14 cellular contexts compared by ENCODE assay signal in genomic region chr3:13283877-13284264, GRCh38.
DNase-seq lines count a peak whose midpoint lies in the region; ATAC-seq and TF ChIP-seq lines count a peak whose summit lies in the region.
"Had no signal": no experiment of that assay in that cellular context is flagged by ENCODE, and none has a peak within 500 bp of the region (broad histone marks: within the 10 kb centered on the region; RNA-seq: fewer than 3 reads in every experiment).

No MANE protein-coding gene starts in this region.

- H2AFZ ChIP-seq in PC-9, result peak overlapping the region; percentile 81; the same call in 1 of the 2 replicates
- H2AFZ ChIP-seq in smooth muscle cell (ENCODE audit: low read depth), result no peak overlapping the region

- WGBS in smooth muscle cell (ENCODE audit: low lambda C conversion rate), result 100% methylated on average over 1 of the region's 1 CpG
- WGBS in aorta, 2 donors, result 96 to 97% methylated on average over 1 of the region's 1 CpG

- peaks cover 55% of the 10 kb centered on the region for H3K27me3 Mint-ChIP-seq in activated T-cell treated with anti-CD3 and anti-CD28 coated beads, Interleukin-2, amount 50 U/mL, for 4 hours (ENCODE audit: low read depth)
- H3K27me3 Mint-ChIP-seq in effector memory CD8-positive, alpha-beta T cell, result peaks cover 74 to 79% of the 10 kb centered on the region in 2 donors

- no peaks in the 10 kb centered on the region for H3K27me3 ChIP-seq in PC-9 (ENCODE audit: insufficient read depth, low read depth)
- peaks cover 3% of the 10 kb centered on the region for H3K27me3 ChIP-seq in smooth muscle cell (ENCODE audit: low read depth)
- no peaks in the 10 kb centered on the region for H3K27me3 ChIP-seq in aorta (ENCODE audit: control insufficient read depth in 1 of 2, insufficient read depth in 2 of 2, low read length in 1 of 2)

- ATAC-seq in activated T-cell treated with anti-CD3 and anti-CD28 coated beads, Interleukin-2, amount 50 U/mL, for 4 hours, result no peak
- no peak for ATAC-seq in effector memory CD8-positive, alpha-beta T cell (replicated peaks)
- ATAC-seq in aorta (ENCODE audit: low FRiP score), result no peak

- H3K27ac ChIP-seq in PC-9 (no peak overlapping the region), smooth muscle cell (ENCODE audit: low read depth) (no peak overlapping the region), aorta (ENCODE audit: low read depth in 1 of 2, low read length in 2 of 2) (no peak overlapping the region)
- H3K27ac ChIP-seq: RWPE1 had no signal

- intact Hi-C loops in PC-9 (cut with micrococcal nuclease; ENCODE audit: unreplicated experiment) (loop anchor here (1.0 to 10.0 kb wide), 3 partner anchors 172 to 371 kb away; no protein-coding TSS in a partner anchor), aorta (cut with DNase I) (no loop called here)

- BruUV-seq in PC-9 (replicated peaks; lab: Mats Ljungman, UMichigan), result no TSS peak

- H3K4me3 ChIP-seq in PC-9 (peak overlapping the region; percentile 59), smooth muscle cell (no peak overlapping the region), aorta (ENCODE audit: low read length in 2 of 2) (no peak overlapping the region)

- peaks cover 8% of the 10 kb centered on the region; the same call in 1 of the 2 replicates for H3F3A ChIP-seq in PC-9 (ENCODE audit: insufficient read depth, low read depth)
- H3F3A ChIP-seq in smooth muscle cell (ENCODE audit: low read depth), result peaks cover 5% of the 10 kb centered on the region

- H3K27ac Mint-ChIP-seq in effector memory CD8-positive, alpha-beta T cell, result no peak overlapping the region

- 0 out of 2 replicates have a peak, but pooled peaks cover 3% of the 10 kb centered on the region for H3K9me3 ChIP-seq in PC-9 (ENCODE audit: insufficient read depth, low read depth)
- peaks cover 5% of the 10 kb centered on the region for H3K9me3 ChIP-seq in smooth muscle cell (replicated peaks; ENCODE audit: low read depth)
- peaks cover 1% of the 10 kb centered on the region for H3K9me3 ChIP-seq in aorta (ENCODE audit: control insufficient read depth, low read length)

- POLR2A ChIA-PET in PC-9 (lab: Charles Lee; ENCODE audit: unreplicated experiment), result interaction anchor here (0.6 kb wide), 1 partner anchor 122 kb away, joined by 4 read pairs; no protein-coding TSS in a partner anchor

- no peaks in the 10 kb centered on the region for H3K36me3 ChIP-seq in PC-9 (ENCODE audit: low read depth)
- no peaks in the 10 kb centered on the region for H3K36me3 ChIP-seq in smooth muscle cell (ENCODE audit: low read depth)
- H3K36me3 ChIP-seq in aorta (ENCODE audit: control insufficient read depth in 1 of 2, insufficient read depth in 2 of 2, low read length in 1 of 2), result no peaks in the 10 kb centered on the region

- peak overlapping the region; percentile 69 for H3K4me3 Mint-ChIP-seq in activated T-cell treated with anti-CD3 and anti-CD28 coated beads, Interleukin-2, amount 50 U/mL, for 4 hours
- peak overlapping the region; percentile 70 to 72 for H3K4me3 Mint-ChIP-seq in effector memory CD8-positive, alpha-beta T cell

- peaks cover 23% of the 10 kb centered on the region for H3K9me3 Mint-ChIP-seq in activated T-cell treated with anti-CD3 and anti-CD28 coated beads, Interleukin-2, amount 50 U/mL, for 4 hours
- peaks cover 8 to 9% of the 10 kb centered on the region in 2 donors for H3K9me3 Mint-ChIP-seq in effector memory CD8-positive, alpha-beta T cell

- no peak for DNase-seq in activated T-cell treated with anti-CD3 and anti-CD28 coated beads, Interleukin-2, amount 50 U/mL, for 4 hours
- DNase-seq in activated T-cell treated with anti-CD3 and anti-CD28 coated beads, Interleukin-2, amount 50 U/mL, for 1 hour, result no peak
- DNase-seq in PC-9, result no peak
- DNase-seq in effector memory CD8-positive, alpha-beta T cell, result no peak
- no peak for DNase-seq in smooth muscle cell (lab: John Stamatoyannopoulos, UW; ENCODE audit: unreplicated experiment)
- no peak for DNase-seq in glomerular visceral epithelial cell (ENCODE audit: extremely low spot score)
- DNase-seq in aorta, result no peak
- DNase-seq in amniotic stem cell (lab: John Stamatoyannopoulos, UW), result no peak
- DNase-seq: ACHN; activated CD4-positive, alpha-beta T cell treated with anti-CD3 and anti-CD28 coated beads, Interleukin-2, amount 50 U/mL, for 48 hours; hippocampal formation; small intestine; T-helper 1 cell had no signal

- CTCF ChIA-PET in PC-9 (lab: Charles Lee), result interaction anchor here (0.6 kb wide), 1 partner anchor 192 kb away, joined by 3 read pairs; no protein-coding TSS in a partner anchor

- H3K9me2 ChIP-seq in PC-9 (ENCODE audit: insufficient read depth), result no peaks in the 10 kb centered on the region

- peaks cover 10% of the 10 kb centered on the region for H3K4me1 ChIP-seq in PC-9 (replicated peaks; ENCODE audit: insufficient read depth)
- peaks cover 3% of the 10 kb centered on the region for H3K4me1 ChIP-seq in smooth muscle cell (ENCODE audit: low read depth)
- no peaks in the 10 kb centered on the region for H3K4me1 ChIP-seq in aorta (ENCODE audit: control insufficient read depth in 1 of 2, insufficient read depth in 2 of 2, low read length in 2 of 2)

- no peaks in the 10 kb centered on the region for H4K20me1 ChIP-seq in PC-9 (ENCODE audit: insufficient read depth)
- no peaks in the 10 kb centered on the region for H4K20me1 ChIP-seq in smooth muscle cell (ENCODE audit: low read depth)

- H3K4me2 ChIP-seq in PC-9 (peak overlapping the region; percentile 81), smooth muscle cell (peak overlapping the region; percentile 86)

- no peak overlapping the region for H3K9ac ChIP-seq in smooth muscle cell (ENCODE audit: low read depth)

- H3K36me3 Mint-ChIP-seq in activated T-cell treated with anti-CD3 and anti-CD28 coated beads, Interleukin-2, amount 50 U/mL, for 4 hours (ENCODE audit: insufficient read depth), result peaks cover 2% of the 10 kb centered on the region
- no peaks in the 10 kb centered on the region for H3K36me3 Mint-ChIP-seq in effector memory CD8-positive, alpha-beta T cell (ENCODE audit: insufficient read depth)

- no peak for TF ChIP-seq CTCF in PC-9 (conservative IDR thresholded peaks at IDR 0.05)
- no peak for TF ChIP-seq CTCF in smooth muscle cell (IDR thresholded peaks at IDR 0.05; ENCODE audit: borderline replicate concordance, insufficient read depth, poor library complexity, severe bottlenecking)

- H3K79me2 ChIP-seq in PC-9 (ENCODE audit: low read depth) (no peaks in the 10 kb centered on the region), smooth muscle cell (ENCODE audit: low read depth) (no peaks in the 10 kb centered on the region)

- H3K4me1 Mint-ChIP-seq in activated T-cell treated with anti-CD3 and anti-CD28 coated beads, Interleukin-2, amount 50 U/mL, for 4 hours (ENCODE audit: low read depth), result peaks cover 5% of the 10 kb centered on the region
- peaks cover 9 to 10% of the 10 kb centered on the region in 2 donors for H3K4me1 Mint-ChIP-seq in effector memory CD8-positive, alpha-beta T cell (ENCODE audit: low read depth in 2 of 2)
